ENCODE assay signal across 9 cellular contexts in the genomic region with DNA sequence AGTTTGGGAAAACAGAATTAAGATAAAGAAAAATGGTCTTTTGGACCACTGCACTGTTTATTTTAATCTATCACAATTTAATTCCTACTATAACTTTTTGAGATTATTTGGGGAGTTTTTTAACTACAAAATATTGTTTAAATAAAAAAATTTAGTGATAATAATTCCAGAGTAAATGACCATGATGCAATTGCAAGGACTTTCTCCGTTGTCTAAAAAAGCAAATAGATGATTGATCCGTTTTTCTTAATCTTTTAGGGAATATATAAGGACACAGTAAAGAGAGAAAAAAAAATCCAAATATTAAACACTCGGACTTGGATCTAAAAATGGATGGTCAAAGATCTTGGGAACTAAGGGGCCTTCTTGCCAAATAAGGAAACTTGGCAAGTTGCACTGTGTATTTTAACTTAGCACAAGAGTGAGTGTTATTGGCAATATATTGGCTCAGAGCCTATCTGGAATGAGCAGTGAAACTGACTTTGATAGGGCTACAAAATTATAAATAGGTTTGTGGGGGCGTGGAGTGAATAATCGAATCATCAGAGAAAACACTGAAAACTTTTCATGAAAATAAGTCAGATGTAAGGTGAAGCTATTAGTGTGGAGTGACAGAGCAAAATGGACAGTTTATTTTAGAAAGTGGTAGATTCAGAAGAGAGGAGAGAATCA. TPM values are rescaled to one million over a fixed set of nuclear protein-coding genes. Genes with fewer than 3 reads are reported as not detected.
A peak's percentile ranks its signal among the peaks of the same experiment; 100 is the strongest.
DNase-seq lines count a peak whose midpoint lies in the region; ATAC-seq and TF ChIP-seq lines count a peak whose summit lies in the region.
"Had no signal": no experiment of that assay in that cellular context is flagged by ENCODE, and none has a peak within 500 bp of the region (broad histone marks: within the 10 kb centered on the region; RNA-seq: fewer than 3 reads in every experiment).

No MANE protein-coding gene starts in this region.

- no peak overlapping the region for H3K27ac Mint-ChIP-seq in activated CD8-positive, alpha-beta T cell treated with anti-CD3 and anti-CD28 coated beads for 36 hours
- H3K27ac Mint-ChIP-seq in immature natural killer cell: no peak overlapping the region

- H3K9me3 ChIP-seq in transverse colon: no peaks in the 10 kb centered on the region

- H3K4me3 Mint-ChIP-seq in activated T-cell treated with anti-CD3 and anti-CD28 coated beads, Interleukin-2, amount 50 U/mL, for 4 hours: peak overlapping the region; percentile 77
- H3K4me3 Mint-ChIP-seq in activated CD8-positive, alpha-beta T cell treated with anti-CD3 and anti-CD28 coated beads for 36 hours: peak overlapping the region; percentile 77
- H3K4me3 Mint-ChIP-seq in immature natural killer cell: peak overlapping the region in 4 of 5 donors; percentile 33 to 91 (median 83)

- CTCF ChIA-PET in activated CD8-positive, alpha-beta T cell treated with anti-CD3 and anti-CD28 coated beads for 36 hours (lab: Charles Lee): interaction anchor here (0.7 to 3.1 kb wide), 3 partner anchors 50 to 133 kb away, joined by 4 to 19 read pairs (median 9); no protein-coding TSS in a partner anchor

- no peak for ATAC-seq in activated T-cell treated with anti-CD3 and anti-CD28 coated beads, Interleukin-2, amount 50 U/mL, for 4 hours
- no peak for ATAC-seq in activated CD8-positive, alpha-beta T cell treated with anti-CD3 and anti-CD28 coated beads for 36 hours
- no peak for ATAC-seq in HG02885 (IDR thresholded peaks at IDR 0.05; ENCODE audit: poor library complexity, unreplicated experiment)

- intact Hi-C loops in activated CD8-positive, alpha-beta T cell treated with anti-CD3 and anti-CD28 coated beads for 36 hours (cut with micrococcal nuclease): no loop called here
- intact Hi-C loops in transverse colon (cut with DNase I; ENCODE audit: low total_unique reads): no loop called here

- no peak for TF ChIP-seq EP300 in transverse colon (IDR thresholded peaks at IDR 0.05; ENCODE audit: low read depth)

- H3K4me1 Mint-ChIP-seq in activated T-cell treated with anti-CD3 and anti-CD28 coated beads, Interleukin-2, amount 50 U/mL, for 4 hours (ENCODE audit: low read depth): peaks cover 12% of the 10 kb centered on the region
- H3K4me1 Mint-ChIP-seq in activated CD8-positive, alpha-beta T cell treated with anti-CD3 and anti-CD28 coated beads for 36 hours (ENCODE audit: low read depth): peaks cover 14% of the 10 kb centered on the region
- peaks cover 8 to 12% of the 10 kb centered on the region in 2 donors for H3K4me1 Mint-ChIP-seq in immature natural killer cell

- peak overlapping the region; percentile 88 to 96 (median 92) for H3K27ac ChIP-seq in transverse colon

- H3K27me3 ChIP-seq in transverse colon: no peaks in the 10 kb centered on the region

- H3K36me3 ChIP-seq in transverse colon: no peaks in the 10 kb centered on the region

- TF ChIP-seq CTCF in activated CD8-positive, alpha-beta T cell treated with anti-CD3 and anti-CD28 coated beads for 36 hours (IDR thresholded peaks at IDR 0.05): no peak
- no peak for TF ChIP-seq CTCF in transverse colon (IDR thresholded peaks at IDR 0.05)

- 35 to 46% methylated on average over 5 of the region's 5 CpGs for WGBS in transverse colon (ENCODE audit: low coverage in 1 of 2), 2 donors

- no peaks in the 10 kb centered on the region for H3K9me3 Mint-ChIP-seq in activated T-cell treated with anti-CD3 and anti-CD28 coated beads, Interleukin-2, amount 50 U/mL, for 4 hours
- no peaks in the 10 kb centered on the region for H3K9me3 Mint-ChIP-seq in activated CD8-positive, alpha-beta T cell treated with anti-CD3 and anti-CD28 coated beads for 36 hours
- no peaks in the 10 kb centered on the region for H3K9me3 Mint-ChIP-seq in immature natural killer cell

- peaks cover 0 to 26% (median 14%) of the 10 kb centered on the region in 4 donors for H3K4me1 ChIP-seq in transverse colon

- TF ChIP-seq POLR2A in transverse colon (IDR thresholded peaks at IDR 0.05): no peak

- in situ Hi-C loops in transverse colon (cut with MboI; ENCODE audit: low pct_ligation_motif_present in 1 of 4, low pct_unique_long_range_greater_than_20kb in 1 of 4, low sequenced_read_pairs in 3 of 4): loop anchor here in 1 of 4 donors (25.0 kb wide), 1 partner anchor 110 kb away; no protein-coding TSS in a partner anchor

- POLR2A ChIA-PET in activated CD8-positive, alpha-beta T cell treated with anti-CD3 and anti-CD28 coated beads for 36 hours (lab: Charles Lee): no interaction called here

- DNase-seq in activated T-cell treated with anti-CD3 and anti-CD28 coated beads, Interleukin-2, amount 50 U/mL, for 4 hours: no peak
- DNase-seq in activated T-cell treated with anti-CD3 and anti-CD28 coated beads, Interleukin-2, amount 50 U/mL, for 48 hours: no peak
- no peak for DNase-seq in activated CD8-positive, alpha-beta T cell treated with anti-CD3 and anti-CD28 coated beads for 36 hours
- DNase-seq in immature natural killer cell: no peak
- DNase-seq in transverse colon: no peak
- no peak for DNase-seq in ecto neural progenitor cell (ENCODE audit: low spot score)
- no peak for DNase-seq in T1000 (lab: John Stamatoyannopoulos, UW)
- DNase-seq: effector memory CD4-positive, alpha-beta T cell had no signal

- no peaks in the 10 kb centered on the region for H3K36me3 Mint-ChIP-seq in activated T-cell treated with anti-CD3 and anti-CD28 coated beads, Interleukin-2, amount 50 U/mL, for 4 hours (ENCODE audit: insufficient read depth)
- H3K36me3 Mint-ChIP-seq in activated CD8-positive, alpha-beta T cell treated with anti-CD3 and anti-CD28 coated beads for 36 hours (ENCODE audit: low read depth): no peaks in the 10 kb centered on the region
- no peaks in the 10 kb centered on the region for H3K36me3 Mint-ChIP-seq in immature natural killer cell

- peaks cover 31% of the 10 kb centered on the region for H3K27me3 Mint-ChIP-seq in activated T-cell treated with anti-CD3 and anti-CD28 coated beads, Interleukin-2, amount 50 U/mL, for 4 hours (ENCODE audit: low read depth)
- peaks cover 41% of the 10 kb centered on the region for H3K27me3 Mint-ChIP-seq in activated CD8-positive, alpha-beta T cell treated with anti-CD3 and anti-CD28 coated beads for 36 hours
- H3K27me3 Mint-ChIP-seq in immature natural killer cell (ENCODE audit: low read depth in 3 of 3): peaks cover 2 to 6% (median 4%) of the 10 kb centered on the region in 3 donors

- peak overlapping the region in 3 of 4 donors; percentile 61 to 87 (median 79) for H3K4me3 ChIP-seq in transverse colon

RNA-seq across cellular contexts. Expression of a gene that starts 2.0 kb away (rescaled TPM):
- total RNA-seq in activated T-cell treated with anti-CD3 and anti-CD28 coated beads, Interleukin-2, amount 50 U/mL, for 4 hours: 1 to 10 TPM; 5.9 to 8.6 (median 6.8) TPM
- total RNA-seq in activated CD8-positive, alpha-beta T cell treated with anti-CD3 and anti-CD28 coated beads for 36 hours: 10 to 100 TPM in 1 of 2 experiments, 1 to 10 TPM in 1; 8.0 to 10.2 TPM
- polyA plus RNA-seq in immature natural killer cell: 1 to 10 TPM; 1.5 to 2.6 (median 2.2) TPM
- total RNA-seq in transverse colon: 10 to 100 TPM; 24.7 to 40.2 (median 33.8) TPM
